Comparison of ENCODE assay signal across 8 cellular contexts in genomic region chr12:27237790-27238771, GRCh38.
DNase-seq lines count a peak whose midpoint lies in the region; ATAC-seq and TF ChIP-seq lines count a peak whose summit lies in the region.

No MANE protein-coding gene starts in this region.

- H3K4me3 ChIP-seq in fibroblast of pulmonary artery (replicated peaks; ENCODE audit: low read depth, low read length) = no peak overlapping the region

- peak; percentile 41 for ATAC-seq in GM18499 (IDR thresholded peaks at IDR 0.05; ENCODE audit: insufficient read depth, unreplicated experiment)
- peak; percentile 69 for ATAC-seq in GM21825 (IDR thresholded peaks at IDR 0.05; ENCODE audit: unreplicated experiment)

- TF ChIP-seq CTCF in fibroblast of pulmonary artery (IDR thresholded peaks at IDR 0.05; ENCODE audit: low read length, missing control alignments) (no peak), GM20000 (IDR thresholded peaks at IDR 0.05; ENCODE audit: extremely low read depth, missing control alignments) (no peak)

- DNase-seq in MV-4-11 (lab: John Stamatoyannopoulos, UW) (peak; percentile 99), fibroblast of pulmonary artery (ENCODE audit: low read depth) (peak; percentile 29), GM20000 (ENCODE audit: low spot score) (no peak), cerebellar nuclear complex (lab: John Stamatoyannopoulos, UW) (no peak), RPMI8226 (no peak)
- DNase-seq in stimulated activated CD4-positive, alpha-beta T cell treated with anti-CD3 and anti-CD28 coated beads, Interleukin-2, amount 100 ng/mL, for 24 hours = no peak

Comparison
In these comparisons a context has a peak if more than half of its experiments do, and no peak if none do; other contexts are left out.
1. DNase-seq: peak in MV-4-11 (single experiment) and fibroblast of pulmonary artery (single experiment); none in GM20000 (single experiment), stimulated activated CD4-positive, alpha-beta T cell treated with anti-CD3 and anti-CD28 coated beads, Interleukin-2, amount 100 ng/mL, for 24 hours (0 of 2), cerebellar nuclear complex (0 of 2) and RPMI8226 (single experiment).